8 cellular contexts compared by ENCODE assay signal in the genomic region with DNA sequence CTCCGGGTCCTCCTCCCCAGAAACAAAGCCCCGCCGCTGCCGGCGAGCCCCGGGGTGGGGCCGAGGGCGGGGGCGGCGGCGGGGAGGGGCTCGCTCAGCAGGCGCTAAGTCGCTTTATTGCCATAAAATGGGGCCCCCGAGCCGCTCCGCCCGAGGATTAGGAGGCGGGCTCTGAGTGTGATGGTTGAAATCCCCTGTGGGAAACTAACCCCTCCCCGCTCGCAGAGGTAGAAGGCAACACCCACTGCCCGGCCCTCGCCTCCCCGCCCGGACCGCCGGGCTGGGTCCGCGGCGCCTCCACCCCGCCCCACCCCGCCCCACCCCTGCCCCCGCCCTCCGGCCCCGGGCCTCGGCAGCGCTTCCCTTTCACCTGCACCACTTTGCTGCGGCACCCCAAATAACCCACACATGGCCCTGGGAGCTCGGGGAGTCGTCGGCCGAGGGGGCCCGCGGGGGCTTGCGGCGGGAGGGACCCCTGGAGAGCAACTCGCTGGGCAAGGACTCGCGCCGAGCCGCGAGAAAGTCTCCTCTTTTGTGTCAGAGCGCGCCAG. TPM values are rescaled to one million over a fixed set of nuclear protein-coding genes. Genes with fewer than 3 reads are reported as not detected.
DNase-seq lines count a peak whose midpoint lies in the region; ATAC-seq and TF ChIP-seq lines count a peak whose summit lies in the region.

A gene (minus strand): TSS at position 179 of the 551 bp plus-strand sequence.

- H3K27me3 ChIP-seq in Panc1 (ENCODE audit: control insufficient read depth, insufficient read depth, low read length): no peaks in the 10 kb centered on the region

- ATAC-seq in GM21576 (IDR thresholded peaks at IDR 0.05; ENCODE audit: unreplicated experiment) (peak; percentile 64), Panc1 (peak; percentile 80), natural killer cell (peak; percentile 61 to 86 (median 75))
- ATAC-seq in activated T-cell treated with anti-CD3 and anti-CD28 coated beads, Interleukin-2, amount 50 U/mL, for 4 hours: peak; percentile 68 to 69

- peak within 1 kb of the TSS; percentile 60 to 61 for H3K4me3 ChIP-seq in Panc1 (ENCODE audit: low read depth in 2 of 2, low read length in 2 of 2)

- CTCF ChIA-PET in Panc1 (lab: Charles Lee): interaction anchor here (0.6 kb wide), 1 partner anchor 1085 kb away, joined by 9 read pairs; no protein-coding TSS in a partner anchor

- H3K36me3 Mint-ChIP-seq in IgD-negative memory B cell (no peaks in the 10 kb centered on the region), natural killer cell (peaks cover 6% of the 10 kb centered on the region)
- no peaks in the 10 kb centered on the region for H3K36me3 Mint-ChIP-seq in activated T-cell treated with anti-CD3 and anti-CD28 coated beads, Interleukin-2, amount 50 U/mL, for 4 hours (ENCODE audit: insufficient read depth)

- intact Hi-C loops in Panc1 (cut with micrococcal nuclease; ENCODE audit: unreplicated experiment): loop anchor here (10.0 kb wide), 1 partner anchor 300 kb away; no protein-coding TSS in a partner anchor
- intact Hi-C loops in natural killer cell (cut with micrococcal nuclease): loop anchor here (5.0 kb wide), 1 partner anchor 92 kb away; no protein-coding TSS in a partner anchor

- TF ChIP-seq CTCF in Panc1 (IDR thresholded peaks at IDR 0.05) (no peak), natural killer cell (IDR thresholded peaks at IDR 0.05) (no peak)

- DNase-seq in DMS153 treated with DMSO at 0.1 percent for 48 hours (lab: John Stamatoyannopoulos, UW; ENCODE audit: unreplicated experiment): peak; percentile 81
- DNase-seq in Panc1 (ENCODE audit: low read depth, low spot score): no peak
- DNase-seq in activated T-cell treated with anti-CD3 and anti-CD28 coated beads, Interleukin-2, amount 50 U/mL, for 4 hours: peak; percentile 89
- peak; percentile 94 for DNase-seq in fibroblast of gingiva (ENCODE audit: low read depth)
- peak; percentile 86 for DNase-seq in natural killer cell
- peak; percentile 88 to 94 (median 90) for DNase-seq in stimulated activated naive CD4-positive, alpha-beta T cell (lab: John Stamatoyannopoulos, UW)

- in situ Hi-C loops in Panc1 (cut with HindIII; ENCODE audit: low pct_unique_long_range_greater_than_20kb, low sequenced_read_pairs): no loop called here

- peak within 1 kb of the TSS; percentile 94 to 100 (median 99) for H3K27ac Mint-ChIP-seq in IgD-negative memory B cell
- peak within 1 kb of the TSS in 1 of 2 donors; percentile 98 for H3K27ac Mint-ChIP-seq in natural killer cell

- H3K27me3 Mint-ChIP-seq in IgD-negative memory B cell: no peaks in the 10 kb centered on the region
- H3K27me3 Mint-ChIP-seq in activated T-cell treated with anti-CD3 and anti-CD28 coated beads, Interleukin-2, amount 50 U/mL, for 4 hours (ENCODE audit: low read depth): no peaks in the 10 kb centered on the region
- H3K27me3 Mint-ChIP-seq in natural killer cell (ENCODE audit: low read depth in 2 of 2): no peaks in the 10 kb centered on the region

- no peaks in the 10 kb centered on the region for H3K36me3 ChIP-seq in Panc1 (ENCODE audit: control insufficient read depth, insufficient read depth, low read length)

- H3K9me3 Mint-ChIP-seq in IgD-negative memory B cell: no peaks in the 10 kb centered on the region
- no peaks in the 10 kb centered on the region for H3K9me3 Mint-ChIP-seq in activated T-cell treated with anti-CD3 and anti-CD28 coated beads, Interleukin-2, amount 50 U/mL, for 4 hours
- H3K9me3 Mint-ChIP-seq in natural killer cell: no peaks in the 10 kb centered on the region

- POLR2A ChIA-PET in Panc1 (lab: Charles Lee): interaction anchor here (0.6 kb wide), 1 partner anchor 254 kb away, joined by 4 read pairs; no protein-coding TSS in a partner anchor

- H3K9me3 ChIP-seq in Panc1 (ENCODE audit: control insufficient read depth, insufficient read depth, low read depth, low read length): no peaks in the 10 kb centered on the region

- peaks cover 9% of the 10 kb centered on the region for H3K4me1 ChIP-seq in Panc1 (ENCODE audit: control insufficient read depth, insufficient read depth, low read length)

- peak within 1 kb of the TSS; percentile 17; the same call in 1 of the 2 replicates for H3K27ac ChIP-seq in Panc1 (ENCODE audit: low read length)

- peak within 1 kb of the TSS; percentile 89 to 99 (median 98) for H3K4me3 Mint-ChIP-seq in IgD-negative memory B cell
- peak within 1 kb of the TSS; percentile 94 for H3K4me3 Mint-ChIP-seq in activated T-cell treated with anti-CD3 and anti-CD28 coated beads, Interleukin-2, amount 50 U/mL, for 4 hours
- peak within 1 kb of the TSS; percentile 97 for H3K4me3 Mint-ChIP-seq in natural killer cell

- H3K4me1 Mint-ChIP-seq in IgD-negative memory B cell: peaks cover 20 to 24% (median 21%) of the 10 kb centered on the region in 3 donors
- H3K4me1 Mint-ChIP-seq in activated T-cell treated with anti-CD3 and anti-CD28 coated beads, Interleukin-2, amount 50 U/mL, for 4 hours (ENCODE audit: low read depth): peaks cover 29% of the 10 kb centered on the region
- H3K4me1 Mint-ChIP-seq in natural killer cell: peaks cover 40 to 44% of the 10 kb centered on the region in 2 donors

- BruUV-seq in Panc1 (replicated peaks; lab: Mats Ljungman, UMichigan): no TSS peak

RNA-seq across cellular contexts. Expression of the gene that starts here (rescaled TPM):
- 20.6 TPM for polyA plus RNA-seq in IgD-negative memory B cell
- total RNA-seq in Panc1 (2021; ENCODE audit: unreplicated experiment): 4.2 TPM
- polyA plus RNA-seq in Panc1 (2012; ENCODE audit: insufficient read length): 1.1 TPM
- total RNA-seq in activated T-cell treated with anti-CD3 and anti-CD28 coated beads, Interleukin-2, amount 50 U/mL, for 4 hours: 10 to 100 TPM in 2 of 3 donors, 1 to 10 TPM in 1; 7.4 to 12.3 (median 10.5) TPM
- total RNA-seq in natural killer cell: 100 to 1,000 TPM; 104 to 119 (median 108) TPM

Comparison
In these comparisons a context has a peak if more than half of its experiments do, and no peak if none do; other contexts are left out.
1. RNA of the gene that starts here (total RNA-seq): 104 to 119 TPM in natural killer cell; 7.4 to 12.3 TPM in activated T-cell treated with anti-CD3 and anti-CD28 coated beads, Interleukin-2, amount 50 U/mL, for 4 hours and 4.2 TPM in Panc1 (single experiment); every median in the first group is over 4 times any median in the second.
2. Peak in every context shown above with its lines, with median percentiles within 50 percentile points of each other: ATAC-seq and H3K4me3 Mint-ChIP-seq.